In the genomic region with DNA sequence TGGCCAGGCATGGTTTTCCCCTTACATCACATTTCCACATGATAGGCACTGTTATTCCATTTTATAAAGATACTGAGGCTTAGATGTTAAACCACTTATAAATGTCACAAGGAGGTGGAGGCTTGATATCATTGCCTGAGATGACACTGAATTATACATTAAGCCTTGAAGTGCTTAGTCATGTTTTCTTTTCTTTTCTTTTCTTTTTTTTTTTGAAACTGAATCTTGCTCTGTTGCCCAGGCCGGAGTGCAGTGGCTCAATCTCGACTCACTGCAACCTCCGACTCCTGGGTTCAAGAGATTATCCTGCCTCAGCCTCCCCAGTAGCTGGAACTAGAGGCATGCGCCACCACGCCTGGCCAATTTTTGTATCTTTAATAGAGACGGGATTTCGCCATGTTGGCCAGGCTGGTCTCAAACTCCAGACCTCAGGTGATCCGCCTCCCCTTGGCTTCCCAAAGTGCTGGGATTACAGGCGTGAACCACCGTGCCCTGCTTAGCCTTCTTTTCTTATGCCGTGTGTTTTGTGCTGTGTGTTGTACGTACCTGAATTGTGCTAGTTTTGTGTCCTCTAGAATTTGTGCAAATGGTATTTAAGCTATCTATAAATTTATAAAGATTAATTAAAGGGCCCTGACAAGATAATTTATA, we compare ENCODE assay signal across 1 cellular context.
TF ChIP-seq lines count a peak whose summit lies in the region.

No MANE protein-coding gene starts in this region.

TF ChIP-seq in K562, 482 proteins besides CTCF, POLR2A, EP300 and RAD21:
- TF ChIP-seq MAFK (IDR thresholded peaks at IDR 0.05; ENCODE audit: low read length) = 0 out of 2 replicates have a peak, but pooled peaks have one; percentile 14
- TF ChIP-seq SIN3A (IDR thresholded peaks at IDR 0.05; ENCODE audit: borderline replicate concordance in 2 of 2, control insufficient read depth in 1 of 2, low read depth in 2 of 2, low read length in 2 of 2) = 0 out of 4 replicates have a peak, but pooled peaks of 1 of the 2 experiments have one; percentile 6
- peak; percentile 21; the same call in 1 of the 2 replicates for TF ChIP-seq MAFF (IDR thresholded peaks at IDR 0.05; ENCODE audit: low read length)
- peak; percentile 82 for TF ChIP-seq MAFG (tag; conservative IDR thresholded peaks at IDR 0.05)
- no peak for TF ChIP-seq HMGN3 (IDR thresholded peaks at IDR 0.05; ENCODE audit: borderline replicate concordance, extremely low read depth, insufficient read length, low read depth, low read length)
- TF ChIP-seq C11orf30 (IDR thresholded peaks at IDR 0.05; ENCODE audit: low read depth) = peak; percentile 59; the same call in 1 of the 2 replicates
- TF ChIP-seq ZNF121 (CRISPR knock-in tag; conservative IDR thresholded peaks at IDR 0.05) = peak; percentile 54; the same call in 1 of the 2 replicates
- TF ChIP-seq, protein P1, sequence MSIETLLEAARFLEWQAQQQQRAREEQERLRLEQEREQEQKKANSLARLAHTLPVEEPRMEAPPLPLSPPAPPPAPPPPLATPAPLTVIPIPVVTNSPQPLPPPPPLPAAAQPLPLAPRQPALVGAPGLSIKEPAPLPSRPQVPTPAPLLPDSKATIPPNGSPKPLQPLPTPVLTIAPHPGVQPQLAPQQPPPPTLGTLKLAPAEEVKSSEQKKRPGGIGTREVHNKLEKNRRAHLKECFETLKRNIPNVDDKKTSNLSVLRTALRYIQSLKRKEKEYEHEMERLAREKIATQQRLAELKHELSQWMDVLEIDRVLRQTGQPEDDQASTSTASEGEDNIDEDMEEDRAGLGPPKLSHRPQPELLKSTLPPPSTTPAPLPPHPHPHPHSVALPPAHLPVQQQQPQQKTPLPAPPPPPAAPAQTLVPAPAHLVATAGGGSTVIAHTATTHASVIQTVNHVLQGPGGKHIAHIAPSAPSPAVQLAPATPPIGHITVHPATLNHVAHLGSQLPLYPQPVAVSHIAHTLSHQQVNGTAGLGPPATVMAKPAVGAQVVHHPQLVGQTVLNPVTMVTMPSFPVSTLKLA (conservative IDR thresholded peaks at IDR 0.05) = peak in 1 of 2 experiments; percentile 5; a peak in 2 of 4 replicates
- peak; percentile 91 for TF ChIP-seq ZNF316 (IDR thresholded peaks at IDR 0.05)
- TF ChIP-seq TEAD2 (tag; IDR thresholded peaks at IDR 0.05) = no peak
